7 cellular contexts compared by ENCODE assay signal in the genomic region with DNA sequence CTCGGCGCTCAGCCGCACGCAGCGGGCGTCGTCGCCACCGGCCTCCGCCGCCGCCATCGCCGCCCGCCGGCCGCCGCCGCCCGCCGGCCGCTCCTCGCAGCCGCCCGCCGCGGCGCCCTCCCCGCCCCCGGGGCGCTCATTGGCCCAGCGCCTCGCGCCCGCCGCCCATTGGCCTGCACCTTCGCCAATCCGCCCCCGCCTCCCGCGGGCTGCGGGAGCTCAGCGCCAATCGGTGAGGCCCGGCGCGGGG. TPM values are rescaled to one million over a fixed set of nuclear protein-coding genes. Genes with fewer than 3 reads are reported as not detected.
DNase-seq lines count a peak whose midpoint lies in the region; ATAC-seq and TF ChIP-seq lines count a peak whose summit lies in the region.

TSS of gene PGP (minus strand) at position 120 of the 250 bp plus-strand sequence. CDS start at position 57, 63 bp downstream.

- intact Hi-C loops in adrenal gland (cut with DNase I) = no loop called here

- TF ChIP-seq POLR2A in adrenal gland (IDR thresholded peaks at IDR 0.05) = no peak

- H3K4me3 Mint-ChIP-seq in stimulated activated naive B cell treated with anti-CD40 and anti-IgM and Interleukin-4, amounts not matched to agents 10 μg/mL and 1 μg/mL and 100 μg/mL, for 72 hours = peak within 1 kb of the TSS; percentile 87 to 89

- H3K36me3 Mint-ChIP-seq in stimulated activated naive B cell treated with anti-CD40 and anti-IgM and Interleukin-4, amounts not matched to agents 10 μg/mL and 1 μg/mL and 100 μg/mL, for 72 hours = peaks cover 18 to 20% of the 10 kb centered on the region in 2 donors

- TF ChIP-seq CTCF in adrenal gland (IDR thresholded peaks at IDR 0.05) = peak in 1 of 6 experiments; percentile 1

- peaks cover 24 to 28% of the 10 kb centered on the region in 2 donors for H3K4me1 ChIP-seq in adrenal gland (replicated peaks in 1 of 2)

- no peaks in the 10 kb centered on the region for H3K27me3 ChIP-seq in adrenal gland

- peak within 1 kb of the TSS; percentile 40 to 86 (median 50) for H3K4me3 ChIP-seq in adrenal gland
- peak within 1 kb of the TSS; percentile 97 for H3K4me3 ChIP-seq in iPS-18c (ENCODE audit: insufficient read depth, low read depth, low read length)

- peak within 1 kb of the TSS; percentile 90 to 97 (median 96) for H3K27ac ChIP-seq in adrenal gland

- peak within 1 kb of the TSS; percentile 95 for H3K27ac Mint-ChIP-seq in stimulated activated naive B cell treated with anti-CD40 and anti-IgM and Interleukin-4, amounts not matched to agents 10 μg/mL and 1 μg/mL and 100 μg/mL, for 72 hours

- H3K9me3 ChIP-seq in adrenal gland (replicated peaks in 1 of 3) (no peaks in the 10 kb centered on the region), iPS-18c (ENCODE audit: control insufficient read depth, insufficient read depth, low read length) (no peaks in the 10 kb centered on the region)

- 0% methylated on average over 45 to 46 of the region's 47 CpGs; no CpG with 5 or more reads in 2 of the 4 donors for WGBS in adrenal gland, 4 donors

- DNase-seq in adrenal gland = no peak
- DNase-seq in stimulated activated naive B cell treated with anti-CD40 and anti-IgM and Interleukin-4, amounts not matched to agents 10 μg/mL and 1 μg/mL and 100 μg/mL, for 72 hours = no peak
- no peak for DNase-seq in HK-2 (ENCODE audit: unreplicated experiment)
- DNase-seq in GF-D8 (lab: John Stamatoyannopoulos, UW) = no peak

- H3K9me3 Mint-ChIP-seq in stimulated activated naive B cell treated with anti-CD40 and anti-IgM and Interleukin-4, amounts not matched to agents 10 μg/mL and 1 μg/mL and 100 μg/mL, for 72 hours = no peaks in the 10 kb centered on the region

- ATAC-seq in GM19397 (IDR thresholded peaks at IDR 0.05; ENCODE audit: unreplicated experiment) (peak; percentile 87), HG03342 (IDR thresholded peaks at IDR 0.05; ENCODE audit: unreplicated experiment) (peak; percentile 84)
- peak in 1 of 2 donors; percentile 90 for ATAC-seq in stimulated activated naive B cell treated with anti-CD40 and anti-IgM and Interleukin-4, amounts not matched to agents 10 μg/mL and 1 μg/mL and 100 μg/mL, for 72 hours (replicated peaks)

- peaks cover 0 to 5% of the 10 kb centered on the region in 2 donors for H3K36me3 ChIP-seq in adrenal gland (replicated peaks in 1 of 2)

- H3K27me3 Mint-ChIP-seq in stimulated activated naive B cell treated with anti-CD40 and anti-IgM and Interleukin-4, amounts not matched to agents 10 μg/mL and 1 μg/mL and 100 μg/mL, for 72 hours = no peaks in the 10 kb centered on the region

- H3K4me1 Mint-ChIP-seq in stimulated activated naive B cell treated with anti-CD40 and anti-IgM and Interleukin-4, amounts not matched to agents 10 μg/mL and 1 μg/mL and 100 μg/mL, for 72 hours = peaks cover 17 to 26% of the 10 kb centered on the region in 2 donors

RNA-seq across cellular contexts. Expression of gene PGP, which starts in this region (rescaled TPM):
- 10 to 100 TPM in 5 of 8 donors, 1 to 10 TPM in 3; 8.3 to 24.1 (median 12.6) TPM for total RNA-seq in adrenal gland
- polyA plus RNA-seq in adrenal gland = 10 to 100 TPM in 2 of 3 donors, 1 to 10 TPM in 1; 8.4 to 20.4 (median 12.8) TPM
